In the genomic region with DNA sequence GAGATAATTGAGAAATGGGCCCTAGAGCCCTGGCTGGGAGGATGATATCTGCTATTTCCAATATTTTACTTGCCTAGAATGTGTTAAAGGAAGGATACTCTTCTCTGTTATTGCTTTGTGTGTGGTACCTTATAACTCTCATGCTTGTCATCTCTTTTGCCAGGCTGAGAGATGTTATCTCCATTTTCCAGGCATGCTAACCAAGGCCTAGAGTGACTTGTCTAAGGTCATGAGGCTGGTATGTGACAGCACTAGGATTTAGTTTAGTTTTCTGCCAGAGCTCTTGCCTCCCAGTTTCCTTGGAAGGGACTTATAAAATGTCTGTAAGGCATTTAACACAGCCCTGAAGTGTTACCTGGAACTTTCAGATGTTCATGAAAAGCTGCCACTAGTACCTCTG, we compare ENCODE assay signal across 8 cellular contexts. TPM values are rescaled to one million over a fixed set of nuclear protein-coding genes. Genes with fewer than 3 reads are reported as not detected.
DNase-seq lines count a peak whose midpoint lies in the region; ATAC-seq, FAIRE-seq and TF ChIP-seq lines count a peak whose summit lies in the region.

No MANE protein-coding gene starts in this region.

- peaks cover 23% of the 10 kb centered on the region for H3K27me3 ChIP-seq in iPS-20b (ENCODE audit: insufficient read depth, low read length)

- H3K36me3 Mint-ChIP-seq in T-helper 1 cell treated with Interleukin-12 subunit alpha and Interleukin-12 subunit beta and Interleukin-4 antibody, amounts not matched to agents 30 μg/mL and 1 μg/mL, for 36 hours (ENCODE audit: low read depth), result peaks cover 30% of the 10 kb centered on the region
- H3K36me3 Mint-ChIP-seq in activated naive CD4-positive, alpha-beta T cell treated with anti-CD3 and anti-CD28 coated beads, Interleukin-2, amount 50 U/mL, for 72 hours, result peaks cover 18 to 23% of the 10 kb centered on the region in 2 donors

- DNase-seq in T-helper 1 cell (no peak), substantia nigra (lab: John Stamatoyannopoulos, UW) (no peak), HuH-7 (ENCODE audit: low spot score) (no peak), HTR-8/SVneo (ENCODE audit: insufficient read length, low spot score) (no peak), GM20000 (ENCODE audit: low spot score) (no peak)
- no peak for DNase-seq in activated naive CD4-positive, alpha-beta T cell treated with anti-CD3 and anti-CD28 coated beads, Interleukin-2, amount 50 U/mL, for 72 hours (ENCODE audit: low spot score in 2 of 2)

- H3K27me3 Mint-ChIP-seq in T-helper 1 cell treated with Interleukin-12 subunit alpha and Interleukin-12 subunit beta and Interleukin-4 antibody, amounts not matched to agents 30 μg/mL and 1 μg/mL, for 36 hours (ENCODE audit: low read depth), result no peaks in the 10 kb centered on the region

- H3K36me3 ChIP-seq in iPS-20b (ENCODE audit: insufficient read depth, low read depth, low read length), result peaks cover 32% of the 10 kb centered on the region

- H3K9ac ChIP-seq in iPS-20b (ENCODE audit: low read depth, low read length), result no peak overlapping the region

- TF ChIP-seq CTCF in GM20000 (IDR thresholded peaks at IDR 0.05; ENCODE audit: extremely low read depth, missing control alignments), result no peak

- no peak for FAIRE-seq in HTR-8/SVneo (lab: Jason Lieb, UNC)

- peak overlapping the region; percentile 97 for H3K4me3 ChIP-seq in iPS-20b (ENCODE audit: low read length)

- H3K27ac Mint-ChIP-seq in T-helper 1 cell treated with Interleukin-12 subunit alpha and Interleukin-12 subunit beta and Interleukin-4 antibody, amounts not matched to agents 30 μg/mL and 1 μg/mL, for 36 hours, result peak overlapping the region; percentile 88
- peak overlapping the region; percentile 97 to 99 for H3K27ac Mint-ChIP-seq in activated naive CD4-positive, alpha-beta T cell treated with anti-CD3 and anti-CD28 coated beads, Interleukin-2, amount 50 U/mL, for 72 hours

- H3K4me3 Mint-ChIP-seq in T-helper 1 cell treated with Interleukin-12 subunit alpha and Interleukin-12 subunit beta and Interleukin-4 antibody, amounts not matched to agents 30 μg/mL and 1 μg/mL, for 36 hours, result peak overlapping the region; percentile 96

- no peaks in the 10 kb centered on the region for H3K9me3 ChIP-seq in iPS-20b (ENCODE audit: insufficient read depth, low read depth, low read length)

- H3K9me3 Mint-ChIP-seq in T-helper 1 cell treated with Interleukin-12 subunit alpha and Interleukin-12 subunit beta and Interleukin-4 antibody, amounts not matched to agents 30 μg/mL and 1 μg/mL, for 36 hours, result no peaks in the 10 kb centered on the region
- H3K9me3 Mint-ChIP-seq in activated naive CD4-positive, alpha-beta T cell treated with anti-CD3 and anti-CD28 coated beads, Interleukin-2, amount 50 U/mL, for 72 hours, result no peaks in the 10 kb centered on the region

- H3K4me1 ChIP-seq in iPS-20b (ENCODE audit: insufficient read depth, low read length), result peaks cover 7% of the 10 kb centered on the region

- peaks cover 33% of the 10 kb centered on the region for H3K4me1 Mint-ChIP-seq in T-helper 1 cell treated with Interleukin-12 subunit alpha and Interleukin-12 subunit beta and Interleukin-4 antibody, amounts not matched to agents 30 μg/mL and 1 μg/mL, for 36 hours (ENCODE audit: low read depth)

- H3K27ac ChIP-seq in iPS-20b (ENCODE audit: low read length), result no peak overlapping the region
- H3K27ac ChIP-seq in substantia nigra (ENCODE audit: low read depth, low read length, poor library complexity, severe bottlenecking), result peak overlapping the region; percentile 91

- no peak for ATAC-seq in activated naive CD4-positive, alpha-beta T cell treated with anti-CD3 and anti-CD28 coated beads, Interleukin-2, amount 50 U/mL, for 72 hours

RNA-seq across cellular contexts. Expression of a gene that starts 1.4 kb away (rescaled TPM):
- total RNA-seq in activated naive CD4-positive, alpha-beta T cell treated with anti-CD3 and anti-CD28 coated beads, Interleukin-2, amount 50 U/mL, for 72 hours, result 100 to 1,000 TPM; 160 to 176 TPM
